In genomic region chr12:92191061-92191460, GRCh38 we compare ENCODE assay signal across 14 cellular contexts. TPM values are rescaled to one million over a fixed set of nuclear protein-coding genes. Genes with fewer than 3 reads are reported as not detected.
DNase-seq lines count a peak whose midpoint lies in the region; ATAC-seq and TF ChIP-seq lines count a peak whose summit lies in the region.
"Had no signal": no experiment of that assay in that cellular context is flagged by ENCODE, and none has a peak within 500 bp of the region (broad histone marks: within the 10 kb centered on the region; RNA-seq: fewer than 3 reads in every experiment).

No MANE protein-coding gene starts in this region.

- peak overlapping the region in 2 of 11 experiments; percentile 19 to 46; a peak in 1 of 22 replicates for H3K9ac ChIP-seq in BLaER1 treated with 17β-estradiol and CSF1 and Interleukin-3, amounts not matched to agents 10 nM and 100 nM
- peak overlapping the region; percentile 5; the same call in 1 of the 2 replicates for H3K9ac ChIP-seq in MM.1S (ENCODE audit: low read length)

- H4K20me1 ChIP-seq in BLaER1 treated with 17β-estradiol and CSF1 and Interleukin-3, amounts not matched to agents 10 nM and 100 nM: no peaks in the 10 kb centered on the region
- no peaks in the 10 kb centered on the region for H4K20me1 ChIP-seq in MM.1S (ENCODE audit: insufficient read depth, low read length)

- H3F3A ChIP-seq in MM.1S (ENCODE audit: insufficient read depth, low read length): peaks cover 23% of the 10 kb centered on the region

- intact Hi-C loops in sciatic nerve (cut with DNase I): no loop called here
- intact Hi-C loops in activated T-helper 2 cell treated with anti-CD3 and anti-CD28 coated beads, Interferon-gamma antibody, Interleukin-2, Interleukin-4, amounts not matched to agents 10 μg/mL and 5 μg/mL and 100 μg/mL, durations not matched to agents 14 hours and 24 hours and 36 hours (cut with micrococcal nuclease): no loop called here

- no peaks in the 10 kb centered on the region for H3K36me3 ChIP-seq in BLaER1 treated with 17β-estradiol and CSF1 and Interleukin-3, amounts not matched to agents 10 nM and 100 nM
- H3K36me3 ChIP-seq in MM.1S (replicated peaks; ENCODE audit: insufficient read depth, low read length): no peaks in the 10 kb centered on the region

- H3K9me2 ChIP-seq in MM.1S (replicated peaks; ENCODE audit: insufficient read depth, low read length): no peaks in the 10 kb centered on the region

- H3K4me2 ChIP-seq in BLaER1 treated with 17β-estradiol and CSF1 and Interleukin-3, amounts not matched to agents 10 nM and 100 nM: peak overlapping the region; percentile 19 to 80 (median 64)
- peak overlapping the region; percentile 57; the same call in 1 of the 2 replicates for H3K4me2 ChIP-seq in MM.1S (ENCODE audit: low read depth, low read length)

- H3K4me1 ChIP-seq in BLaER1 treated with 17β-estradiol and CSF1 and Interleukin-3, amounts not matched to agents 10 nM and 100 nM: peaks cover 15 to 29% (median 20%) of the 10 kb centered on the region in 10 experiments
- H3K4me1 ChIP-seq in MM.1S (ENCODE audit: low read length): peaks cover 35% of the 10 kb centered on the region

- H3K79me2 ChIP-seq in MM.1S (ENCODE audit: low read length): no peaks in the 10 kb centered on the region

- H3K9me3 Mint-ChIP-seq in activated T-helper 2 cell treated with anti-CD3 and anti-CD28 coated beads, Interferon-gamma antibody, Interleukin-2, Interleukin-4, amounts not matched to agents 10 μg/mL and 5 μg/mL and 100 μg/mL, durations not matched to agents 14 hours and 24 hours and 36 hours: peaks cover 2% of the 10 kb centered on the region
- peaks cover 4% of the 10 kb centered on the region for H3K9me3 Mint-ChIP-seq in WTC11

- peaks cover 27% of the 10 kb centered on the region for H3K4me1 Mint-ChIP-seq in activated T-helper 2 cell treated with anti-CD3 and anti-CD28 coated beads, Interferon-gamma antibody, Interleukin-2, Interleukin-4, amounts not matched to agents 10 μg/mL and 5 μg/mL and 100 μg/mL, durations not matched to agents 14 hours and 24 hours and 36 hours (ENCODE audit: low read depth)
- H3K4me1 Mint-ChIP-seq in WTC11: peaks cover 14% of the 10 kb centered on the region

- H2AFZ ChIP-seq in MM.1S (ENCODE audit: low read length): peak overlapping the region; percentile 24; the same call in 1 of the 2 replicates

- CTCF ChIA-PET in WTC11 (lab: Charles Lee): no interaction called here

- no peak overlapping the region for H3K4me3 Mint-ChIP-seq in activated T-helper 2 cell treated with anti-CD3 and anti-CD28 coated beads, Interferon-gamma antibody, Interleukin-2, Interleukin-4, amounts not matched to agents 10 μg/mL and 5 μg/mL and 100 μg/mL, durations not matched to agents 14 hours and 24 hours and 36 hours (ENCODE audit: low read depth)
- H3K4me3 Mint-ChIP-seq in WTC11: no peak overlapping the region
- H3K4me3 Mint-ChIP-seq: H9 had no signal

- H3K4me3 ChIP-seq in BLaER1 treated with 17β-estradiol and CSF1 and Interleukin-3, amounts not matched to agents 10 nM and 100 nM: 0 out of 20 replicates have a peak overlapping the region, but pooled peaks of 1 of the 10 experiments have one; percentile 1
- H3K4me3 ChIP-seq in MM.1S (ENCODE audit: low read length) (peak overlapping the region; percentile 21; the same call in 1 of the 2 replicates), choroid plexus epithelial cell (ENCODE audit: low read depth, low read length) (no peak overlapping the region)

- no peak for TF ChIP-seq CTCF in MM.1S (IDR thresholded peaks at IDR 0.05; ENCODE audit: low read length)
- TF ChIP-seq CTCF in choroid plexus epithelial cell (conservative IDR thresholded peaks at IDR 0.05; ENCODE audit: low read depth, low read length): no peak
- no peak for TF ChIP-seq CTCF in WTC11 (IDR thresholded peaks at IDR 0.05)

- DNase-seq in MM.1S: no peak
- peak; percentile 14 for DNase-seq in choroid plexus epithelial cell (ENCODE audit: low read depth)
- DNase-seq in sciatic nerve (ENCODE audit: low spot score): no peak
- DNase-seq in activated T-helper 2 cell treated with anti-CD3 and anti-CD28 coated beads, Interferon-gamma antibody, Interleukin-2, Interleukin-4, amounts not matched to agents 10 μg/mL and 5 μg/mL and 100 μg/mL, durations not matched to agents 14 hours and 24 hours and 36 hours (ENCODE audit: low spot score): no peak
- DNase-seq in WTC11 (ENCODE audit: low spot score): no peak
- no peak for DNase-seq in hypothalamus (lab: John Stamatoyannopoulos, UW)
- DNase-seq: ACHN, DMS153, H9, NCI-H1048, NCI-H226, NCI-H526, PC-3 had no signal

- POLR2A ChIA-PET in WTC11 (lab: Charles Lee): no interaction called here

- H3K27ac Mint-ChIP-seq in activated T-helper 2 cell treated with anti-CD3 and anti-CD28 coated beads, Interferon-gamma antibody, Interleukin-2, Interleukin-4, amounts not matched to agents 10 μg/mL and 5 μg/mL and 100 μg/mL, durations not matched to agents 14 hours and 24 hours and 36 hours: no peak overlapping the region
- no peak overlapping the region for H3K27ac Mint-ChIP-seq in WTC11
- H3K27ac Mint-ChIP-seq: H9 had no signal

- ATAC-seq in sciatic nerve (peak; percentile 22), WTC11 (no peak)
- ATAC-seq: PC-3 had no signal

- H3K9me3 ChIP-seq in BLaER1 treated with 17β-estradiol and CSF1 and Interleukin-3, amounts not matched to agents 10 nM and 100 nM (replicated peaks in 1 of 11): peaks cover under 1 to 2% (median 1%) of the 10 kb centered on the region in 11 experiments; a peak in 12 of 22 replicates
- H3K9me3 ChIP-seq in MM.1S (replicated peaks; ENCODE audit: insufficient read depth, low read length): no peaks in the 10 kb centered on the region

- no peaks in the 10 kb centered on the region for H3K27me3 Mint-ChIP-seq in activated T-helper 2 cell treated with anti-CD3 and anti-CD28 coated beads, Interferon-gamma antibody, Interleukin-2, Interleukin-4, amounts not matched to agents 10 μg/mL and 5 μg/mL and 100 μg/mL, durations not matched to agents 14 hours and 24 hours and 36 hours (ENCODE audit: low read depth)
- no peaks in the 10 kb centered on the region for H3K27me3 Mint-ChIP-seq in WTC11 (ENCODE audit: low read depth)

- H3K27me3 ChIP-seq in BLaER1 treated with 17β-estradiol and CSF1 and Interleukin-3, amounts not matched to agents 10 nM and 100 nM: no peaks in the 10 kb centered on the region
- no peaks in the 10 kb centered on the region for H3K27me3 ChIP-seq in MM.1S (replicated peaks; ENCODE audit: insufficient read depth, low read length)

- peaks cover under 1% of the 10 kb centered on the region for H3K36me3 Mint-ChIP-seq in activated T-helper 2 cell treated with anti-CD3 and anti-CD28 coated beads, Interferon-gamma antibody, Interleukin-2, Interleukin-4, amounts not matched to agents 10 μg/mL and 5 μg/mL and 100 μg/mL, durations not matched to agents 14 hours and 24 hours and 36 hours (ENCODE audit: low read depth)
- peaks cover under 1% of the 10 kb centered on the region; the same call in 1 of the 2 replicates for H3K36me3 Mint-ChIP-seq in WTC11

- peak overlapping the region in 6 of 11 experiments; percentile 5 to 51 (median 26); a peak in 7 of 22 replicates for H3K27ac ChIP-seq in BLaER1 treated with 17β-estradiol and CSF1 and Interleukin-3, amounts not matched to agents 10 nM and 100 nM
- peak overlapping the region; percentile 5; the same call in 1 of the 2 replicates for H3K27ac ChIP-seq in MM.1S (ENCODE audit: low read length)

TF ChIP-seq in WTC11, 78 proteins besides CTCF, POLR2A, EP300 and RAD21:
- no peak for TF ChIP-seq JUN (CRISPR knock-in tag; IDR thresholded peaks at IDR 0.05)
- TF ChIP-seq ZNF396 (CRISPR knock-in tag; IDR thresholded peaks at IDR 0.05; ENCODE audit: borderline replicate concordance): no peak
- no peak for TF ChIP-seq GABPB1 (CRISPR knock-in tag; IDR thresholded peaks at IDR 0.05)
- TF ChIP-seq NFE2L1 (CRISPR knock-in tag; IDR thresholded peaks at IDR 0.05): no peak
- TF ChIP-seq IRF1 (CRISPR knock-in tag; IDR thresholded peaks at IDR 0.05): no peak

RNA-seq across cellular contexts. Expression of gene BTG1, which starts 45.4 kb away (rescaled TPM):
- total RNA-seq in sciatic nerve (144 TPM), WTC11 (2021) (26.7 to 32.0 TPM (median 31.2 TPM) in 3 replicates)
- total RNA-seq in activated T-helper 2 cell treated with anti-CD3 and anti-CD28 coated beads, Interferon-gamma antibody, Interleukin-2, Interleukin-4, amounts not matched to agents 10 μg/mL and 5 μg/mL and 100 μg/mL, durations not matched to agents 14 hours and 24 hours and 36 hours: 67.8 and 71.7 TPM in 2 replicates
